ENCODE assay signal across 1 cellular context in the genomic region with DNA sequence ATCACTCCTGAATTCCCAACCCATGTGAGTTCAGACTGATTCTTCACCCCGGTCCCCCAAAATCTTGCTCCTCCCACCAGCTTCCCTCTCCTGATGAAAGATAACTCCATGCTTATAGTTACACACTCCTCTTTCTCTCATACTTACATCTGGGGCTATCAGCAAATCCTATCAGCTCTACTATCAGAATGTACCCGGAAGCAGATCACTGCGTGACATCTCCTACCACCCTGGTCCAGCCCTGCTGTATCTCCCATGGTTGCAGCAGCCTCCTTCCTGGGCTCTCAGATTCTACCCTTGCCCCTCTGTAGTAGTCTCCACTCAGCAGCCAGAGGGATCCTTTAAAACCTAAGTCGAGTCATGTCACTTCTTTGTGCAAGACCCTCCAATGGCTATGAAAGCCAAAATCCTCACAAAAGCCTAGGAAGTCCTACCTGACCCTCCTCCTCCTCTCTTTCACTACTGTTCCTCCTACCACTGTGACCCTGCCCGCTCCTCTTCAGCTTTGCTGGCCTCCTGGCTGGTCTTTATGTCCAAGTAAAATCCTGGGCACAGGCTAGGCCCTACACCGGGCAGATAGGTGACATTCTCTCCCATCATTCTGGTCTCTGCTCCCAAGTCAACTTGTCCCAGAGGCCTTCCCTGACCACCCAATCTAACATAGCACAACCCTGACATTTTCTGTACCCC.
TF ChIP-seq lines count a peak whose summit lies in the region.

No MANE protein-coding gene starts in this region.

TF ChIP-seq in H1, 55 proteins besides CTCF, POLR2A, EP300 and RAD21:
- TF ChIP-seq, protein P1, sequence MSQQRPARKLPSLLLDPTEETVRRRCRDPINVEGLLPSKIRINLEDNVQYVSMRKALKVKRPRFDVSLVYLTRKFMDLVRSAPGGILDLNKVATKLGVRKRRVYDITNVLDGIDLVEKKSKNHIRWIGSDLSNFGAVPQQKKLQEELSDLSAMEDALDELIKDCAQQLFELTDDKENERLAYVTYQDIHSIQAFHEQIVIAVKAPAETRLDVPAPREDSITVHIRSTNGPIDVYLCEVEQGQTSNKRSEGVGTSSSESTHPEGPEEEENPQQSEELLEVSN (IDR thresholded peaks at IDR 0.05) = no peak
- TF ChIP-seq CHD1 (IDR thresholded peaks at IDR 0.05; ENCODE audit: low read depth, low read length) (no peak), CBX5 (IDR thresholded peaks at IDR 0.05; ENCODE audit: low read depth, low read length) (no peak), RXRA (IDR thresholded peaks at IDR 0.05; ENCODE audit: insufficient read depth, low read depth, low read length) (no peak), POLR2AphosphoS5 (IDR thresholded peaks at IDR 0.05; ENCODE audit: low read depth, low read length) (no peak)
